12 cellular contexts compared by ENCODE assay signal in the genomic region with DNA sequence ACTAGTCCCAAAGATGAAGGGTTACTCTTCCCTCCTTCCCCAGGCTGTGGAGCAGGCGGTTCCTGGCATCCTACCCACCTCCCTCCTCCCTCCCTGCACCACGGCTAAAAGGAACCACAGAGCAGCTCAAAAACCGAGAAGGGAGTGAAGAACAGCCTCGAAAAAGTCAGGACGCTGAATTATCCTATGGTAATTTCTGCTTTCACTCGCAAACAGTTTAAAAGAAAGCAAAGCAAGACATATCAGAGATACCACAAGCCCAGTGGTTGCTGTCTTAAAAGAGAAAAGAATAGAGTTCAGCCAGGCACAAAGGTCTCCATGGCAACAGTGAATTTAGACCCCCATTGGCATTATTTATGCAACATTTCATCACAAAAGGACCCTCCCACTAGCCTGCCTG.
DNase-seq lines count a peak whose midpoint lies in the region; ATAC-seq and TF ChIP-seq lines count a peak whose summit lies in the region.
"Had no signal": no experiment of that assay in that cellular context is flagged by ENCODE, and none has a peak within 500 bp of the region (broad histone marks: within the 10 kb centered on the region; RNA-seq: fewer than 3 reads in every experiment).

No MANE protein-coding gene starts in this region.

- DNase-seq in GM23338 (ENCODE audit: low spot score) = peak; percentile 82
- DNase-seq in SK-N-MC (ENCODE audit: low read depth, low spot score) = peak; percentile 83
- peak; percentile 44 to 89 (median 76) for DNase-seq in head of caudate nucleus
- DNase-seq in nephron progenitor cell = no peak
- DNase-seq in NK-92 (lab: John Stamatoyannopoulos, UW; ENCODE audit: unreplicated experiment) = no peak
- DNase-seq in right lobe of liver = no peak
- DNase-seq: activated CD4-positive, alpha-beta T cell treated with anti-CD3 and anti-CD28 coated beads for 4 hours; activated effector memory CD4-positive, alpha-beta T cell treated with Interleukin-2 at 50 U/mL for 16 hours; cortex of kidney; foreskin melanocyte had no signal

- TF ChIP-seq CTCF in GM23338 (conservative IDR thresholded peaks at IDR 0.05; ENCODE audit: low read depth in 2 of 2) (no peak), nephron progenitor cell (IDR thresholded peaks at IDR 0.05) (no peak), right lobe of liver (IDR thresholded peaks at IDR 0.05) (no peak)

- H3K4me1 ChIP-seq in GM23338 (ENCODE audit: insufficient read depth) (peaks cover 14% of the 10 kb centered on the region), right lobe of liver (no peaks in the 10 kb centered on the region)

- H3K27me3 ChIP-seq in GM23338 (ENCODE audit: insufficient read depth) (no peaks in the 10 kb centered on the region), right lobe of liver (no peaks in the 10 kb centered on the region)

- H3K27ac Mint-ChIP-seq in GM23338 = peak overlapping the region; percentile 94
- no peak overlapping the region for H3K27ac Mint-ChIP-seq in nephron progenitor cell

- H2AFZ ChIP-seq in GM23338 = no peak overlapping the region

- intact Hi-C loops in head of caudate nucleus (cut with DNase I) (no loop called here), right lobe of liver (cut with DNase I) (no loop called here)

- H3K36me3 Mint-ChIP-seq in GM23338 (ENCODE audit: low read depth) = no peaks in the 10 kb centered on the region
- no peaks in the 10 kb centered on the region for H3K36me3 Mint-ChIP-seq in nephron progenitor cell (ENCODE audit: low read depth)

- H4K20me1 ChIP-seq in GM23338 (replicated peaks; ENCODE audit: insufficient read depth) = no peaks in the 10 kb centered on the region

- peak overlapping the region; percentile 40 for H3K4me2 ChIP-seq in GM23338

- H3F3A ChIP-seq in GM23338 (replicated peaks; ENCODE audit: low read depth) = no peaks in the 10 kb centered on the region

- H3K4me1 Mint-ChIP-seq in GM23338 (peaks cover 58% of the 10 kb centered on the region), nephron progenitor cell (peaks cover 15% of the 10 kb centered on the region)

- TF ChIP-seq POLR2A in right lobe of liver (IDR thresholded peaks at IDR 0.05) = no peak

- H3K9me2 ChIP-seq in GM23338 (ENCODE audit: insufficient read depth) = no peaks in the 10 kb centered on the region

- H3K9ac ChIP-seq in SK-N-MC (ENCODE audit: insufficient read length) = peak overlapping the region; percentile 70

- ATAC-seq in GM23338 = peak; percentile 96
- ATAC-seq in GM19397 (IDR thresholded peaks at IDR 0.05; ENCODE audit: unreplicated experiment) = no peak
- ATAC-seq in right lobe of liver = no peak
- ATAC-seq in GM19328 (IDR thresholded peaks at IDR 0.05; ENCODE audit: unreplicated experiment) = no peak

- H3K9me3 ChIP-seq in SK-N-MC (ENCODE audit: low read depth, low read length) = no peaks in the 10 kb centered on the region
- no peaks in the 10 kb centered on the region for H3K9me3 ChIP-seq in right lobe of liver

- H3K36me3 ChIP-seq in GM23338 (ENCODE audit: insufficient read depth) (no peaks in the 10 kb centered on the region), SK-N-MC (ENCODE audit: insufficient read depth, low read length) (no peaks in the 10 kb centered on the region), right lobe of liver (no peaks in the 10 kb centered on the region)

- no peaks in the 10 kb centered on the region for H3K9me3 Mint-ChIP-seq in GM23338
- H3K9me3 Mint-ChIP-seq in nephron progenitor cell = no peaks in the 10 kb centered on the region

- H3K27me3 Mint-ChIP-seq in GM23338 (ENCODE audit: insufficient read depth, low read depth, poor library complexity) (no peaks in the 10 kb centered on the region), nephron progenitor cell (ENCODE audit: low read depth, poor library complexity) (peaks cover 6% of the 10 kb centered on the region)

- H3K4me3 Mint-ChIP-seq in GM23338 (peak overlapping the region; percentile 71), nephron progenitor cell (peak overlapping the region; percentile 55)

- H3K27ac ChIP-seq in GM23338 (ENCODE audit: low read depth) (peak overlapping the region; percentile 20), SK-N-MC (peak overlapping the region; percentile 93), right lobe of liver (no peak overlapping the region)

- 23% methylated on average over 6 of the region's 6 CpGs for WGBS in right lobe of liver (ENCODE audit: insufficient coverage, low coverage, low lambda C conversion rate, missing lambda C conversion rate)

- H3K79me2 ChIP-seq in GM23338 (replicated peaks; ENCODE audit: insufficient read depth) = no peaks in the 10 kb centered on the region

- H3K4me3 ChIP-seq in GM23338 = peak overlapping the region; percentile 34
- H3K4me3 ChIP-seq in SK-N-MC = peak overlapping the region; percentile 77
- H3K4me3 ChIP-seq in right lobe of liver = no peak overlapping the region

TF ChIP-seq in GM23338, 12 proteins besides CTCF, POLR2A, EP300 and RAD21 (continues in another document):
- no peak for TF ChIP-seq EZH2 (IDR thresholded peaks at IDR 0.05; ENCODE audit: low read depth, unreplicated experiment)
- TF ChIP-seq, protein P1, sequence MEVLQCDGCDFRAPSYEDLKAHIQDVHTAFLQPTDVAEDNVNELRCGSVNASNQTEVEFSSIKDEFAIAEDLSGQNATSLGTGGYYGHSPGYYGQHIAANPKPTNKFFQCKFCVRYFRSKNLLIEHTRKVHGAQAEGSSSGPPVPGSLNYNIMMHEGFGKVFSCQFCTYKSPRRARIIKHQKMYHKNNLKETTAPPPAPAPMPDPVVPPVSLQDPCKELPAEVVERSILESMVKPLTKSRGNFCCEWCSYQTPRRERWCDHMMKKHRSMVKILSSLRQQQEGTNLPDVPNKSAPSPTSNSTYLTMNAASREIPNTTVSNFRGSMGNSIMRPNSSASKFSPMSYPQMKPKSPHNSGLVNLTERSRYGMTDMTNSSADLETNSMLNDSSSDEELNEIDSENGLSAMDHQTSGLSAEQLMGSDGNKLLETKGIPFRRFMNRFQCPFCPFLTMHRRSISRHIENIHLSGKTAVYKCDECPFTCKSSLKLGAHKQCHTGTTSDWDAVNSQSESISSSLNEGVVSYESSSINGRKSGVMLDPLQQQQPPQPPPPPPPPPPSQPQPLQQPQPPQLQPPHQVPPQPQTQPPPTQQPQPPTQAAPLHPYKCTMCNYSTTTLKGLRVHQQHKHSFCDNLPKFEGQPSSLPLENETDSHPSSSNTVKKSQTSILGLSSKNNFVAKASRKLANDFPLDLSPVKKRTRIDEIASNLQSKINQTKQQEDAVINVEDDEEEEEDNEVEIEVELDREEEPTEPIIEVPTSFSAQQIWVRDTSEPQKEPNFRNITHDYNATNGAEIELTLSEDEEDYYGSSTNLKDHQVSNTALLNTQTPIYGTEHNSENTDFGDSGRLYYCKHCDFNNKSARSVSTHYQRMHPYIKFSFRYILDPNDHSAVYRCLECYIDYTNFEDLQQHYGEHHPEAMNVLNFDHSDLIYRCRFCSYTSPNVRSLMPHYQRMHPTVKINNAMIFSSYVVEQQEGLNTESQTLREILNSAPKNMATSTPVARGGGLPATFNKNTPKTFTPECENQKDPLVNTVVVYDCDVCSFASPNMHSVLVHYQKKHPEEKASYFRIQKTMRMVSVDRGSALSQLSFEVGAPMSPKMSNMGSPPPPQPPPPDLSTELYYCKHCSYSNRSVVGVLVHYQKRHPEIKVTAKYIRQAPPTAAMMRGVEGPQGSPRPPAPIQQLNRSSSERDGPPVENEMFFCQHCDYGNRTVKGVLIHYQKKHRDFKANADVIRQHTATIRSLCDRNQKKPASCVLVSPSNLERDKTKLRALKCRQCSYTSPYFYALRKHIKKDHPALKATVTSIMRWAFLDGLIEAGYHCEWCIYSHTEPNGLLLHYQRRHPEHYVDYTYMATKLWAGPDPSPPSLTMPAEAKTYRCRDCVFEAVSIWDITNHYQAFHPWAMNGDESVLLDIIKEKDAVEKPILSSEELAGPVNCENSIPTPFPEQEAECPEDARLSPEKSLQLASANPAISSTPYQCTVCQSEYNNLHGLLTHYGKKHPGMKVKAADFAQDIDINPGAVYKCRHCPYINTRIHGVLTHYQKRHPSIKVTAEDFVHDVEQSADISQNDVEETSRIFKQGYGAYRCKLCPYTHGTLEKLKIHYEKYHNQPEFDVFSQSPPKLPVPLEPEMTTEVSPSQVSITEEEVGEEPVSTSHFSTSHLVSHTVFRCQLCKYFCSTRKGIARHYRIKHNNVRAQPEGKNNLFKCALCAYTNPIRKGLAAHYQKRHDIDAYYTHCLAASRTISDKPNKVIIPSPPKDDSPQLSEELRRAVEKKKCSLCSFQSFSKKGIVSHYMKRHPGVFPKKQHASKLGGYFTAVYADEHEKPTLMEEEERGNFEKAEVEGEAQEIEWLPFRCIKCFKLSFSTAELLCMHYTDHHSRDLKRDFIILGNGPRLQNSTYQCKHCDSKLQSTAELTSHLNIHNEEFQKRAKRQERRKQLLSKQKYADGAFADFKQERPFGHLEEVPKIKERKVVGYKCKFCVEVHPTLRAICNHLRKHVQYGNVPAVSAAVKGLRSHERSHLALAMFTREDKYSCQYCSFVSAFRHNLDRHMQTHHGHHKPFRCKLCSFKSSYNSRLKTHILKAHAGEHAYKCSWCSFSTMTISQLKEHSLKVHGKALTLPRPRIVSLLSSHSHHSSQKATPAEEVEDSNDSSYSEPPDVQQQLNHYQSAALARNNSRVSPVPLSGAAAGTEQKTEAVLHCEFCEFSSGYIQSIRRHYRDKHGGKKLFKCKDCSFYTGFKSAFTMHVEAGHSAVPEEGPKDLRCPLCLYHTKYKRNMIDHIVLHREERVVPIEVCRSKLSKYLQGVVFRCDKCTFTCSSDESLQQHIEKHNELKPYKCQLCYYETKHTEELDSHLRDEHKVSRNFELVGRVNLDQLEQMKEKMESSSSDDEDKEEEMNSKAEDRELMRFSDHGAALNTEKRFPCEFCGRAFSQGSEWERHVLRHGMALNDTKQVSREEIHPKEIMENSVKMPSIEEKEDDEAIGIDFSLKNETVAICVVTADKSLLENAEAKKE (CRISPR knock-in tag; IDR thresholded peaks at IDR 0.05) = no peak
- no peak for TF ChIP-seq EZH2phosphoT487 (IDR thresholded peaks at IDR 0.05; ENCODE audit: unreplicated experiment)

Comparison
In these comparisons a context has a peak if more than half of its experiments do, and no peak if none do; other contexts are left out.
1. DNase-seq: peak in GM23338 (single experiment), SK-N-MC (single experiment) and head of caudate nucleus (42 of 42); none in nephron progenitor cell (single experiment), NK-92 (single experiment) and right lobe of liver (0 of 3).
2. H3K27ac ChIP-seq: peak in GM23338 (single experiment) and SK-N-MC (single experiment); none in right lobe of liver (0 of 3).
3. H3K4me3 ChIP-seq: peak in GM23338 (single experiment) and SK-N-MC (single experiment); none in right lobe of liver (0 of 3).